In the genomic region with DNA sequence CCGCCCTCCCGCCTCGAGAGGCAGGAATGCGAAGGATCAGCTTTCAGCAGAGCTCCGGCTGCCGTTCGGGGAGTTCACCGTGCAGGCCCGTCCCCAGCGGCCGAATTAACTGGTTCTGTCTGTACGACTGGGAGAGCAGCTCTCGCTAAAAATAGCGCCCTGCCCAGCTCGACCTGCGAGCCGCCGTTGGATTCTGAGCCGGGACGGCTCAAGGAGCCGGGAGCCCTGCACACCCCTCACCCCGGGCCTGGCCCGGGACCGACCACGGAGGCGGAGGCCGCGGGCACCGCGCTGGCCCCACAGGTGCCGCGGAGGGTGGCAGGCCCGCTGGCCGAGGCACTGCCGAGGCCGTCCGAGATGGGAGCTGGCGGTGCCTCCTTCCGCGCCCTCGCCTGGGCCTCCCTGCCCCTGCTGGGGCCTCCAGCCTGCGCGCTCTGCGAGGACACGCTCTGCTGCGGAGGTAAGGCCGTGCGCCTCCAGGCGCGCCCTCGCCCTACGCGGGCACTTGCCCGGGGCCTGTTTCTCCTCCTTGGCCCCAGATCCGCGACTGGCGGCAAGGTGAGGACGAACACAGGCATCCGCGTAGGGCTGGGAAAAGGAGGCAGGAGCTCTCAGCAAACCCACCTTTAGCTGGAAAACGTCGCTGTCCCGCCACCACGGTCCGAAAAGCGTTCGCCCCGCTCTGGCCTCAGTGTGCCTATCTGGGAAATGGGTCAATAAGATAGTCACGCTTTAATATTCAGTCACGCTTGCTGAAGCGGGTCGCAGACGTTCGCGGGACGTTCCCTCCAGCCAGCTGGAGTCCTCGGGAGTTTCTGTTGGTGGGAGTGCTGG, we compare ENCODE assay signal across 9 cellular contexts. TPM values are rescaled to one million over a fixed set of nuclear protein-coding genes. Genes with fewer than 3 reads are reported as not detected.
DNase-seq lines count a peak whose midpoint lies in the region; ATAC-seq and TF ChIP-seq lines count a peak whose summit lies in the region.
"Had no signal": no experiment of that assay in that cellular context is flagged by ENCODE, and none has a peak within 500 bp of the region (broad histone marks: within the 10 kb centered on the region; RNA-seq: fewer than 3 reads in every experiment).

No MANE protein-coding gene starts in this region.

- TF ChIP-seq CTCF in GM20000 (IDR thresholded peaks at IDR 0.05; ENCODE audit: extremely low read depth, missing control alignments) (no peak), brain (conservative IDR thresholded peaks at IDR 0.05) (peak in 1 of 2 experiments; percentile 26), gastrocnemius medialis (IDR thresholded peaks at IDR 0.05 in 4 of 5, conservative IDR thresholded peaks at IDR 0.05 in 1 of 5) (peak in 4 of 5 experiments; percentile 34 to 43 (median 38))

- H3K27ac ChIP-seq in iPS DF 6.9 (ENCODE audit: low read length) (no peak overlapping the region), gastrocnemius medialis (peak overlapping the region; percentile 94 to 98 (median 96))
- H3K27ac ChIP-seq in CD8-positive, alpha-beta memory T cell (ENCODE audit: low read depth, low read length) = no peak overlapping the region

- H3K4me3 ChIP-seq in iPS DF 6.9 (ENCODE audit: low read length) (peak overlapping the region; percentile 81; the same call in 1 of the 2 replicates), gastrocnemius medialis (peak overlapping the region; percentile 65 to 73 (median 68))
- no peak overlapping the region for H3K4me3 ChIP-seq in CD8-positive, alpha-beta memory T cell (ENCODE audit: low read length)

- WGBS in iPS DF 6.9 (ENCODE audit: insufficient coverage, insufficient read length) = no CpG with 5 or more reads among the region's 77 CpGs

- DNase-seq in GM20000 (ENCODE audit: low spot score) (peak; percentile 39), iPS DF 6.9 (ENCODE audit: low read depth, low spot score) (no peak), gastrocnemius medialis (peak; percentile 91 to 96), NCI-H187 treated with DMSO at 0.1 percent for 48 hours (lab: John Stamatoyannopoulos, UW) (no peak), T-helper 1 cell (no peak)
- no peak for DNase-seq in CD8-positive, alpha-beta memory T cell
- DNase-seq: T-helper 2 cell had no signal

- H3K9me3 ChIP-seq in iPS DF 6.9 (ENCODE audit: control insufficient read depth, insufficient read depth, low read length) (no peaks in the 10 kb centered on the region), gastrocnemius medialis (no peaks in the 10 kb centered on the region)
- no peaks in the 10 kb centered on the region for H3K9me3 ChIP-seq in CD8-positive, alpha-beta memory T cell (ENCODE audit: low read length)

- H3K9me3 Mint-ChIP-seq in brain = peaks cover 9 to 26% (median 12%) of the 10 kb centered on the region in 5 experiments
- peaks cover 1 to 10% (median 6%) of the 10 kb centered on the region in 5 donors for H3K9me3 Mint-ChIP-seq in CD8-positive, alpha-beta memory T cell

- peaks cover 10% of the 10 kb centered on the region for H3K36me3 Mint-ChIP-seq in brain
- H3K36me3 Mint-ChIP-seq in CD8-positive, alpha-beta memory T cell = peaks cover 0 to 3% (median 0%) of the 10 kb centered on the region in 3 donors

- POLR2A ChIA-PET in CD8-positive, alpha-beta memory T cell (lab: Charles Lee) = no interaction called here

- H3K4me1 ChIP-seq in iPS DF 6.9 (ENCODE audit: control insufficient read depth, insufficient read depth, low read length) (no peaks in the 10 kb centered on the region), gastrocnemius medialis (peaks cover 32 to 38% of the 10 kb centered on the region in 2 donors)
- no peaks in the 10 kb centered on the region for H3K4me1 ChIP-seq in CD8-positive, alpha-beta memory T cell (ENCODE audit: insufficient read depth, low read length)

- CTCF ChIA-PET in CD8-positive, alpha-beta memory T cell (lab: Charles Lee) = no interaction called here

- peak overlapping the region in 1 of 5 experiments; percentile 66 for H3K27ac Mint-ChIP-seq in brain
- H3K27ac Mint-ChIP-seq in CD8-positive, alpha-beta memory T cell = no peak overlapping the region

- peaks cover 13% of the 10 kb centered on the region for H3K4me1 Mint-ChIP-seq in brain
- peaks cover 0 to 4% (median 4%) of the 10 kb centered on the region in 3 donors for H3K4me1 Mint-ChIP-seq in CD8-positive, alpha-beta memory T cell

- H3K36me3 ChIP-seq in iPS DF 6.9 (ENCODE audit: control insufficient read depth, insufficient read depth, low read length) = no peaks in the 10 kb centered on the region
- H3K36me3 ChIP-seq in gastrocnemius medialis = no peaks in the 10 kb centered on the region
- H3K36me3 ChIP-seq in CD8-positive, alpha-beta memory T cell (ENCODE audit: insufficient read depth, low read length) = no peaks in the 10 kb centered on the region

- intact Hi-C loops in gastrocnemius medialis (cut with DNase I; ENCODE audit: low total_unique reads) = loop anchor here (2.0 kb wide), 3 partner anchors 32 to 52 kb away; no protein-coding TSS in a partner anchor

- peaks cover 52% of the 10 kb centered on the region for H3K27me3 Mint-ChIP-seq in brain
- peaks cover 48 to 65% of the 10 kb centered on the region in 2 donors for H3K27me3 Mint-ChIP-seq in CD8-positive, alpha-beta memory T cell

- TF ChIP-seq POLR2A in gastrocnemius medialis (IDR thresholded peaks at IDR 0.05) = peak; percentile 44 to 68

- in situ Hi-C loops in gastrocnemius medialis (cut with MboI; ENCODE audit: low sequenced_read_pairs in 4 of 4) = no loop called here

- ATAC-seq in gastrocnemius medialis (peak; percentile 74 to 80), GM19455 (IDR thresholded peaks at IDR 0.05; ENCODE audit: unreplicated experiment) (no peak)

- H3K4me3 Mint-ChIP-seq in brain = peak overlapping the region; percentile 67 to 81 (median 80)
- H3K4me3 Mint-ChIP-seq in CD8-positive, alpha-beta memory T cell = no peak overlapping the region

- H3K27me3 ChIP-seq in iPS DF 6.9 (ENCODE audit: control insufficient read depth, insufficient read depth, low read length) = peaks cover 6% of the 10 kb centered on the region; the same call in 1 of the 2 replicates
- no peaks in the 10 kb centered on the region for H3K27me3 ChIP-seq in gastrocnemius medialis
- peaks cover 21% of the 10 kb centered on the region for H3K27me3 ChIP-seq in CD8-positive, alpha-beta memory T cell (ENCODE audit: insufficient read depth, low read length, poor library complexity, severe bottlenecking)

RNA-seq across cellular contexts. Expression of a gene that starts 53.0 kb away (rescaled TPM):
- polyA plus RNA-seq in brain (ENCODE audit: insufficient read depth, low read depth, low replicate concordance) = 33.1 TPM
- total RNA-seq in gastrocnemius medialis = 10 to 100 TPM; 22.7 to 68.2 (median 37.4) TPM
- under 1 TPM; 0.15 to 0.27 TPM for total RNA-seq in CD8-positive, alpha-beta memory T cell
- 0.41 TPM for polyA plus RNA-seq in CD8-positive, alpha-beta memory T cell

Comparison
In these comparisons a context has a peak if more than half of its experiments do, and no peak if none do; other contexts are left out.
1. DNase-seq: peak in GM20000 (single experiment) and gastrocnemius medialis (2 of 2); none in iPS DF 6.9 (single experiment), NCI-H187 treated with DMSO at 0.1 percent for 48 hours (single experiment), T-helper 1 cell (0 of 5) and CD8-positive, alpha-beta memory T cell (0 of 5).
2. H3K4me3 Mint-ChIP-seq: peak in brain (5 of 5); none in CD8-positive, alpha-beta memory T cell (0 of 7).
3. H3K27ac ChIP-seq: peak in gastrocnemius medialis (4 of 4); none in iPS DF 6.9 (single experiment) and CD8-positive, alpha-beta memory T cell (single experiment).
4. RNA of a gene that starts 53.0 kb away (total RNA-seq): 22.7 to 68.2 TPM in gastrocnemius medialis; 0.15 to 0.27 TPM in CD8-positive, alpha-beta memory T cell; every median in the first group is over 10 times any median in the second.